ENCODE assay signal across 1 cellular context in genomic region chr1:175841613-175842234, GRCh38.
TF ChIP-seq lines count a peak whose summit lies in the region.

No MANE protein-coding gene starts in this region.

TF ChIP-seq in HEK293, 187 proteins besides CTCF, POLR2A, EP300 and RAD21 (continued from another document and continues in another):
- no peak for TF ChIP-seq ZNF426 (tag by site-specific recombination; IDR thresholded peaks at IDR 0.05)
- peak; percentile 83 for TF ChIP-seq ZNF24 (tag by site-specific recombination; IDR thresholded peaks at IDR 0.05)
- TF ChIP-seq ZSCAN16 (tag by site-specific recombination; IDR thresholded peaks at IDR 0.05): no peak
- TF ChIP-seq ZNF133 (tag by site-specific recombination; IDR thresholded peaks at IDR 0.05): no peak
- peak; percentile 54; the same call in 1 of the 2 replicates for TF ChIP-seq ZNF335 (tag by site-specific recombination; conservative IDR thresholded peaks at IDR 0.05)
- no peak for TF ChIP-seq SETDB1 (IDR thresholded peaks at IDR 0.05; ENCODE audit: insufficient read length, low read length)
- TF ChIP-seq ZNF146 (tag by site-specific recombination; IDR thresholded peaks at IDR 0.05): peak; percentile 44; the same call in 1 of the 2 replicates
- TF ChIP-seq ZNF830 (tag by site-specific recombination; IDR thresholded peaks at IDR 0.05; ENCODE audit: low read depth): no peak
- TF ChIP-seq, protein P1, sequence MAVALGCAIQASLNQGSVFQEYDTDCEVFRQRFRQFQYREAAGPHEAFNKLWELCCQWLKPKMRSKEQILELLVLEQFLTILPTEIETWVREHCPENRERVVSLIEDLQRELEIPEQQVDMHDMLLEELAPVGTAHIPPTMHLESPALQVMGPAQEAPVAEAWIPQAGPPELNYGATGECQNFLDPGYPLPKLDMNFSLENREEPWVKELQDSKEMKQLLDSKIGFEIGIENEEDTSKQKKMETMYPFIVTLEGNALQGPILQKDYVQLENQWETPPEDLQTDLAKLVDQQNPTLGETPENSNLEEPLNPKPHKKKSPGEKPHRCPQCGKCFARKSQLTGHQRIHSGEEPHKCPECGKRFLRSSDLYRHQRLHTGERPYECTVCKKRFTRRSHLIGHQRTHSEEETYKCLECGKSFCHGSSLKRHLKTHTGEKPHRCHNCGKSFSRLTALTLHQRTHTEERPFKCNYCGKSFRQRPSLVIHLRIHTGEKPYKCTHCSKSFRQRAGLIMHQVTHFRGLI (tag by site-specific recombination; IDR thresholded peaks at IDR 0.05): peak; percentile 98
- TF ChIP-seq ZNF169 (tag by site-specific recombination; IDR thresholded peaks at IDR 0.05): no peak
- no peak for TF ChIP-seq ZNF274 (IDR thresholded peaks at IDR 0.05; ENCODE audit: low read length)
- TF ChIP-seq ZNF274 (tag by site-specific recombination; IDR thresholded peaks at IDR 0.05; ENCODE audit: borderline replicate concordance): no peak
- peak; percentile 42; the same call in 1 of the 2 replicates for TF ChIP-seq SCRT2 (tag by site-specific recombination; IDR thresholded peaks at IDR 0.05)
- peak; percentile 81 for TF ChIP-seq GFI1B (tag by site-specific recombination; IDR thresholded peaks at IDR 0.05)
- no peak for TF ChIP-seq PBX3 (CRISPR knock-in tag; IDR thresholded peaks at IDR 0.05)
- TF ChIP-seq ZNF560 (tag by site-specific recombination; IDR thresholded peaks at IDR 0.05; ENCODE audit: borderline replicate concordance): no peak
- TF ChIP-seq, protein P2, sequence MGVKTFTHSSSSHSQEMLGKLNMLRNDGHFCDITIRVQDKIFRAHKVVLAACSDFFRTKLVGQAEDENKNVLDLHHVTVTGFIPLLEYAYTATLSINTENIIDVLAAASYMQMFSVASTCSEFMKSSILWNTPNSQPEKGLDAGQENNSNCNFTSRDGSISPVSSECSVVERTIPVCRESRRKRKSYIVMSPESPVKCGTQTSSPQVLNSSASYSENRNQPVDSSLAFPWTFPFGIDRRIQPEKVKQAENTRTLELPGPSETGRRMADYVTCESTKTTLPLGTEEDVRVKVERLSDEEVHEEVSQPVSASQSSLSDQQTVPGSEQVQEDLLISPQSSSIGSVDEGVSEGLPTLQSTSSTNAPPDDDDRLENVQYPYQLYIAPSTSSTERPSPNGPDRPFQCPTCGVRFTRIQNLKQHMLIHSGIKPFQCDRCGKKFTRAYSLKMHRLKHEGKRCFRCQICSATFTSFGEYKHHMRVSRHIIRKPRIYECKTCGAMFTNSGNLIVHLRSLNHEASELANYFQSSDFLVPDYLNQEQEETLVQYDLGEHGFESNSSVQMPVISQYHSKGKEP (tag by site-specific recombination; IDR thresholded peaks at IDR 0.05): 0 out of 2 replicates have a peak, but pooled peaks have one; percentile 10
- no peak for TF ChIP-seq ZNF140 (tag by site-specific recombination; IDR thresholded peaks at IDR 0.05)
- TF ChIP-seq REST (tag by site-specific recombination; IDR thresholded peaks at IDR 0.05): no peak
- TF ChIP-seq ZNF239 (tag by site-specific recombination; IDR thresholded peaks at IDR 0.05): no peak
- TF ChIP-seq, protein P3, sequence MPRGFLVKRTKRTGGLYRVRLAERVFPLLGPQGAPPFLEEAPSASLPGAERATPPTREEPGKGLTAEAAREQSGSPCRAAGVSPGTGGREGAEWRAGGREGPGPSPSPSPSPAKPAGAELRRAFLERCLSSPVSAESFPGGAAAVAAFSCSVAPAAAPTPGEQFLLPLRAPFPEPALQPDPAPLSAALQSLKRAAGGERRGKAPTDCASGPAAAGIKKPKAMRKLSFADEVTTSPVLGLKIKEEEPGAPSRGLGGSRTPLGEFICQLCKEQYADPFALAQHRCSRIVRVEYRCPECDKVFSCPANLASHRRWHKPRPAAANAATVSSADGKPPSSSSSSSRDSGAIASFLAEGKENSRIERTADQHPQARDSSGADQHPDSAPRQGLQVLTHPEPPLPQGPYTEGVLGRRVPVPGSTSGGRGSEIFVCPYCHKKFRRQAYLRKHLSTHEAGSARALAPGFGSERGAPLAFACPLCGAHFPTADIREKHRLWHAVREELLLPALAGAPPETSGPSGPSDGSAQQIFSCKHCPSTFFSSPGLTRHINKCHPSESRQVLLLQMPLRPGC (tag by site-specific recombination; IDR thresholded peaks at IDR 0.05): peak; percentile 95
- no peak for TF ChIP-seq ZNF280D (tag by site-specific recombination; IDR thresholded peaks at IDR 0.05)
- TF ChIP-seq ZNF248 (tag by site-specific recombination; IDR thresholded peaks at IDR 0.05): no peak
- TF ChIP-seq ZNF561 (tag by site-specific recombination; IDR thresholded peaks at IDR 0.05; ENCODE audit: borderline replicate concordance): peak; percentile 95
- TF ChIP-seq ZNF10 (tag by site-specific recombination; IDR thresholded peaks at IDR 0.05): peak; percentile 90
- TF ChIP-seq ZNF571 (tag by site-specific recombination; IDR thresholded peaks at IDR 0.05): no peak
- no peak for TF ChIP-seq REPIN1 (tag by site-specific recombination; IDR thresholded peaks at IDR 0.05; ENCODE audit: low read depth)
- TF ChIP-seq GLI4 (tag by site-specific recombination; IDR thresholded peaks at IDR 0.05): no peak
- TF ChIP-seq ZNF544 (tag by site-specific recombination; IDR thresholded peaks at IDR 0.05): no peak
- TF ChIP-seq ZBTB21 (tag by site-specific recombination; IDR thresholded peaks at IDR 0.05): peak; percentile 59; the same call in 1 of the 2 replicates
- TF ChIP-seq ZNF626 (tag by site-specific recombination; IDR thresholded peaks at IDR 0.05): no peak
- no peak for TF ChIP-seq ZSCAN30 (tag by site-specific recombination; IDR thresholded peaks at IDR 0.05)
- TF ChIP-seq ZNF341 (tag by site-specific recombination; IDR thresholded peaks at IDR 0.05; ENCODE audit: low read depth): no peak
- TF ChIP-seq ZNF623 (tag by site-specific recombination; IDR thresholded peaks at IDR 0.05): no peak
- TF ChIP-seq FEZF1 (tag by site-specific recombination; IDR thresholded peaks at IDR 0.05): peak; percentile 91
- no peak for TF ChIP-seq SCRT1 (tag by site-specific recombination; IDR thresholded peaks at IDR 0.05; ENCODE audit: borderline replicate concordance)
- TF ChIP-seq ZNF473 (tag by site-specific recombination; IDR thresholded peaks at IDR 0.05): no peak
- TF ChIP-seq ZNF596 (tag by site-specific recombination; IDR thresholded peaks at IDR 0.05): no peak
- TF ChIP-seq ZBTB49 (tag by site-specific recombination; IDR thresholded peaks at IDR 0.05; ENCODE audit: low read depth): no peak
- TF ChIP-seq MYNN (tag by site-specific recombination; IDR thresholded peaks at IDR 0.05; ENCODE audit: borderline replicate concordance): no peak
- TF ChIP-seq ZNF529 (tag by site-specific recombination; IDR thresholded peaks at IDR 0.05; ENCODE audit: insufficient replicate concordance): no peak
- TF ChIP-seq ZNF843 (tag by site-specific recombination; IDR thresholded peaks at IDR 0.05): peak; percentile 94
- TF ChIP-seq, protein P4, sequence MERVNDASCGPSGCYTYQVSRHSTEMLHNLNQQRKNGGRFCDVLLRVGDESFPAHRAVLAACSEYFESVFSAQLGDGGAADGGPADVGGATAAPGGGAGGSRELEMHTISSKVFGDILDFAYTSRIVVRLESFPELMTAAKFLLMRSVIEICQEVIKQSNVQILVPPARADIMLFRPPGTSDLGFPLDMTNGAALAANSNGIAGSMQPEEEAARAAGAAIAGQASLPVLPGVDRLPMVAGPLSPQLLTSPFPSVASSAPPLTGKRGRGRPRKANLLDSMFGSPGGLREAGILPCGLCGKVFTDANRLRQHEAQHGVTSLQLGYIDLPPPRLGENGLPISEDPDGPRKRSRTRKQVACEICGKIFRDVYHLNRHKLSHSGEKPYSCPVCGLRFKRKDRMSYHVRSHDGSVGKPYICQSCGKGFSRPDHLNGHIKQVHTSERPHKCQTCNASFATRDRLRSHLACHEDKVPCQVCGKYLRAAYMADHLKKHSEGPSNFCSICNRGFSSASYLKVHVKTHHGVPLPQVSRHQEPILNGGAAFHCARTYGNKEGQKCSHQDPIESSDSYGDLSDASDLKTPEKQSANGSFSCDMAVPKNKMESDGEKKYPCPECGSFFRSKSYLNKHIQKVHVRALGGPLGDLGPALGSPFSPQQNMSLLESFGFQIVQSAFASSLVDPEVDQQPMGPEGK (tag by site-specific recombination; IDR thresholded peaks at IDR 0.05): peak; percentile 83
- TF ChIP-seq ZNF175 (tag by site-specific recombination; IDR thresholded peaks at IDR 0.05): no peak
- TF ChIP-seq ZNF266 (tag by site-specific recombination; IDR thresholded peaks at IDR 0.05; ENCODE audit: low read depth): no peak
- TF ChIP-seq YY1 (tag by site-specific recombination; IDR thresholded peaks at IDR 0.05): no peak
- no peak for TF ChIP-seq ZFHX2 (tag by site-specific recombination; conservative IDR thresholded peaks at IDR 0.05)
